ENCODE assay signal across 30 cellular contexts in genomic region chr6:81977488-81977887, GRCh38.
A peak's percentile ranks its signal among the peaks of the same experiment; 100 is the strongest.
DNase-seq lines count a peak whose midpoint lies in the region; ATAC-seq, FAIRE-seq and TF ChIP-seq lines count a peak whose summit lies in the region.
"Had no signal": no experiment of that assay in that cellular context is flagged by ENCODE, and none has a peak within 500 bp of the region (broad histone marks: within the 10 kb centered on the region; RNA-seq: fewer than 3 reads in every experiment).

No MANE protein-coding gene starts in this region.

- no peak overlapping the region for H3K4me3 ChIP-seq in epithelial cell of esophagus (ENCODE audit: low read length)
- H3K4me3 ChIP-seq: SK-N-MC, spleen, thoracic aorta had no signal

- peak; percentile 11 for FAIRE-seq in G401.6 (lab: Jason Lieb, UNC)
- FAIRE-seq: GM12891, urothelium cell line had no signal

- no peak for TF ChIP-seq CTCF in epithelial cell of esophagus (IDR thresholded peaks at IDR 0.05; ENCODE audit: insufficient read depth, low read depth, low read length, missing control alignments)

- ATAC-seq in SK-N-SH treated with all-trans-retinoic acid at 6 μM for 48 hours: peak; percentile 84
- ATAC-seq: activated CD4-positive, CD25-positive, alpha-beta regulatory T cell treated with anti-CD3 and anti-CD28 coated beads, Interleukin-2, amount 50 U/mL, for 24 hours; activated naive CD8-positive, alpha-beta T cell treated with anti-CD3 and anti-CD28 coated beads, Interleukin-2, amount 50 U/mL, for 24 hours; activated T-cell treated with anti-CD3 and anti-CD28 coated beads, Interleukin-2, amount 50 U/mL, for 72 hours; CD8-positive, alpha-beta T cell; right cardiac atrium; stimulated activated naive CD8-positive, alpha-beta T cell treated with anti-CD3 and anti-CD28 coated beads, Interleukin-15, amount 100 ng/mL, for 72 hours; T-helper 17 cell had no signal

- DNase-seq in epithelial cell of esophagus (ENCODE audit: low read depth): peak; percentile 23
- DNase-seq in kidney tubule cell (ENCODE audit: low spot score): peak; percentile 49
- DNase-seq in activated naive CD4-positive, alpha-beta T cell treated with anti-CD3 and anti-CD28 coated beads, Interleukin-2, amount 50 U/mL, for 16 hours: no peak
- DNase-seq in A172 (ENCODE audit: low spot score): no peak
- no peak for DNase-seq in T1000 (lab: John Stamatoyannopoulos, UW)
- no peak for DNase-seq in COR-L47 (lab: John Stamatoyannopoulos, UW)
- DNase-seq: activated CD4-positive, alpha-beta T cell treated with anti-CD3 and anti-CD28 coated beads, Interleukin-2, amount 50 U/mL, for 48 hours; activated naive CD8-positive, alpha-beta T cell treated with anti-CD3 and anti-CD28 coated beads, Interleukin-2, amount 50 U/mL, for 24 hours; activated T-cell treated with anti-CD3 and anti-CD28 coated beads, Interleukin-2, amount 50 U/mL, for 72 hours; CD8-positive, alpha-beta T cell; DMS 273 treated with DMSO at 0.1 percent for 48 hours; head of caudate nucleus; islet precursor cell; NCI-H1092; NCI-H187; NCI-H2171; NCI-H510A; posterior cingulate gyrus; right cardiac atrium; spleen; stimulated activated CD8-positive, alpha-beta memory T cell treated with anti-CD3 and anti-CD28 coated beads, Interleukin-4, amount 100 ng/mL, for 48 hours; stimulated activated naive CD8-positive, alpha-beta T cell treated with anti-CD3 and anti-CD28 coated beads, Interleukin-15, amount 100 ng/mL, for 72 hours; T-helper 17 cell had no signal

TF ChIP-seq in SK-N-SH treated with all-trans-retinoic acid at 6 μM for 48 hours, 23 proteins besides CTCF, POLR2A, EP300 and RAD21:
- TF ChIP-seq ZFP3 (CRISPR knock-in tag; IDR thresholded peaks at IDR 0.05) (no peak), SNAI2 (CRISPR knock-in tag; IDR thresholded peaks at IDR 0.05) (no peak), ZFP30 (CRISPR knock-in tag; IDR thresholded peaks at IDR 0.05) (no peak), POU6F1 (CRISPR knock-in tag; IDR thresholded peaks at IDR 0.05; ENCODE audit: borderline replicate concordance, low read depth) (no peak), RARB (CRISPR knock-in tag; IDR thresholded peaks at IDR 0.05) (no peak), PATZ1 (CRISPR knock-in tag; IDR thresholded peaks at IDR 0.05; ENCODE audit: borderline replicate concordance) (no peak), ISL1 (CRISPR knock-in tag; IDR thresholded peaks at IDR 0.05) (no peak), TCF4 (CRISPR knock-in tag; IDR thresholded peaks at IDR 0.05; ENCODE audit: borderline replicate concordance) (no peak), TSHZ2 (CRISPR knock-in tag; IDR thresholded peaks at IDR 0.05) (no peak), ARNTL (CRISPR knock-in tag; IDR thresholded peaks at IDR 0.05; ENCODE audit: borderline replicate concordance, low read depth) (no peak), ZC3H10 (CRISPR knock-in tag; IDR thresholded peaks at IDR 0.05) (no peak), CREB5 (CRISPR knock-in tag; IDR thresholded peaks at IDR 0.05; ENCODE audit: low read depth) (no peak), BACH2 (CRISPR knock-in tag; IDR thresholded peaks at IDR 0.05; ENCODE audit: borderline replicate concordance) (no peak), ZNF565 (CRISPR knock-in tag; conservative IDR thresholded peaks at IDR 0.05; ENCODE audit: low read depth) (no peak), ESRRG (CRISPR knock-in tag; IDR thresholded peaks at IDR 0.05) (no peak), ZNF8 (CRISPR knock-in tag; IDR thresholded peaks at IDR 0.05) (no peak), PPARA (CRISPR knock-in tag; IDR thresholded peaks at IDR 0.05; ENCODE audit: borderline replicate concordance) (no peak), CSRNP3 (CRISPR knock-in tag; IDR thresholded peaks at IDR 0.05) (no peak)

Comparison
In these comparisons a context has a peak if more than half of its experiments do, and no peak if none do; other contexts are left out.
1. DNase-seq: peak in epithelial cell of esophagus (single experiment) and kidney tubule cell (single experiment); none in activated naive CD4-positive, alpha-beta T cell treated with anti-CD3 and anti-CD28 coated beads, Interleukin-2, amount 50 U/mL, for 16 hours (single experiment), A172 (single experiment), T1000 (single experiment) and COR-L47 (single experiment).